8 cellular contexts compared by ENCODE assay signal in genomic region chr10:69043931-69044531, GRCh38. TPM values are rescaled to one million over a fixed set of nuclear protein-coding genes. Genes with fewer than 3 reads are reported as not detected.
DNase-seq lines count a peak whose midpoint lies in the region; ATAC-seq and TF ChIP-seq lines count a peak whose summit lies in the region.

No MANE protein-coding gene starts in this region.

- no peaks in the 10 kb centered on the region for H3K27me3 Mint-ChIP-seq in activated naive CD8-positive, alpha-beta T cell treated with anti-CD3 and anti-CD28 coated beads for 36 hours

- H3K27ac ChIP-seq in transverse colon = peak overlapping the region; percentile 19 to 75 (median 39)

- TF ChIP-seq POLR2A in transverse colon (IDR thresholded peaks at IDR 0.05) = no peak

- H3K27ac Mint-ChIP-seq in activated naive CD8-positive, alpha-beta T cell treated with anti-CD3 and anti-CD28 coated beads for 36 hours = peak overlapping the region; percentile 90

- no peaks in the 10 kb centered on the region for H3K36me3 ChIP-seq in transverse colon

- DNase-seq in stimulated activated CD4-positive, alpha-beta T cell treated with anti-CD3 and anti-CD28 coated beads, Interleukin-12 subunit alpha, Interleukin-12 subunit beta, amount 100 ng/mL, for 4 hours = peak; percentile 23
- DNase-seq in stimulated activated CD4-positive, alpha-beta T cell treated with anti-CD3 and anti-CD28 coated beads, Interleukin-2, amount 100 ng/mL, for 48 hours = no peak
- DNase-seq in activated naive CD8-positive, alpha-beta T cell treated with anti-CD3 and anti-CD28 coated beads for 36 hours = peak; percentile 36
- DNase-seq in transverse colon (no peak), NCI-H2081 (lab: John Stamatoyannopoulos, UW) (no peak), SIG-M5 treated with dmso at 0.1 percent for 504 hours (lab: John Stamatoyannopoulos, UW; ENCODE audit: unreplicated experiment) (no peak), NCI-H1694 treated with DMSO at 0.1 percent for 48 hours (lab: John Stamatoyannopoulos, UW) (no peak)

- peak; percentile 48 for ATAC-seq in HG03439 (IDR thresholded peaks at IDR 0.05; ENCODE audit: unreplicated experiment)

- H3K27me3 ChIP-seq in transverse colon = no peaks in the 10 kb centered on the region

- no peak for TF ChIP-seq EP300 in transverse colon (IDR thresholded peaks at IDR 0.05; ENCODE audit: low read depth)

- H3K4me1 Mint-ChIP-seq in activated naive CD8-positive, alpha-beta T cell treated with anti-CD3 and anti-CD28 coated beads for 36 hours = peaks cover 32% of the 10 kb centered on the region

- H3K4me3 ChIP-seq in transverse colon = no peak overlapping the region

- intact Hi-C loops in transverse colon (cut with DNase I; ENCODE audit: low total_unique reads) = no loop called here

- no peak for TF ChIP-seq CTCF in transverse colon (IDR thresholded peaks at IDR 0.05)

- H3K9me3 Mint-ChIP-seq in activated naive CD8-positive, alpha-beta T cell treated with anti-CD3 and anti-CD28 coated beads for 36 hours = no peaks in the 10 kb centered on the region

- no peak overlapping the region for H3K4me3 Mint-ChIP-seq in activated naive CD8-positive, alpha-beta T cell treated with anti-CD3 and anti-CD28 coated beads for 36 hours

- H3K4me1 ChIP-seq in transverse colon = peaks cover 0 to 3% (median 0%) of the 10 kb centered on the region in 4 donors

- WGBS in transverse colon (ENCODE audit: low coverage in 1 of 2), 2 donors = 66 to 86% methylated on average over 6 to 10 of the region's 10 CpGs

- H3K9me3 ChIP-seq in transverse colon = no peaks in the 10 kb centered on the region

- no peaks in the 10 kb centered on the region for H3K36me3 Mint-ChIP-seq in activated naive CD8-positive, alpha-beta T cell treated with anti-CD3 and anti-CD28 coated beads for 36 hours

- in situ Hi-C loops in transverse colon (cut with MboI; ENCODE audit: low pct_ligation_motif_present in 1 of 4, low pct_unique_long_range_greater_than_20kb in 1 of 4, low sequenced_read_pairs in 3 of 4) = no loop called here

RNA-seq across cellular contexts. Expression of gene SRGN, which starts 43.9 kb away (rescaled TPM):
- 100 to 1,000 TPM; 264 to 278 TPM for total RNA-seq in activated naive CD8-positive, alpha-beta T cell treated with anti-CD3 and anti-CD28 coated beads for 36 hours
- 10 to 100 TPM in 3 of 4 donors, 1 to 10 TPM in 1; 9.0 to 83.8 (median 20.3) TPM for total RNA-seq in transverse colon

RNA-seq across cellular contexts. Expression of gene KIFBP, which starts 55.4 kb away (rescaled TPM):
- total RNA-seq in activated naive CD8-positive, alpha-beta T cell treated with anti-CD3 and anti-CD28 coated beads for 36 hours = 10 to 100 TPM; 13.3 to 14.1 TPM
- 10 to 100 TPM; 20.2 to 31.2 (median 22.6) TPM for total RNA-seq in transverse colon

Comparison
In these comparisons a context has a peak if more than half of its experiments do, and no peak if none do; other contexts are left out.
1. DNase-seq: peak in stimulated activated CD4-positive, alpha-beta T cell treated with anti-CD3 and anti-CD28 coated beads, Interleukin-12 subunit alpha, Interleukin-12 subunit beta, amount 100 ng/mL, for 4 hours (single experiment) and activated naive CD8-positive, alpha-beta T cell treated with anti-CD3 and anti-CD28 coated beads for 36 hours (single experiment); none in stimulated activated CD4-positive, alpha-beta T cell treated with anti-CD3 and anti-CD28 coated beads, Interleukin-2, amount 100 ng/mL, for 48 hours (0 of 2), transverse colon (single experiment), NCI-H2081 (0 of 2), SIG-M5 treated with dmso at 0.1 percent for 504 hours (single experiment) and NCI-H1694 treated with DMSO at 0.1 percent for 48 hours (single experiment).